In genomic region chr12:52007158-52007921, GRCh38 we compare ENCODE assay signal across 8 cellular contexts. TPM values are rescaled to one million over a fixed set of nuclear protein-coding genes. Genes with fewer than 3 reads are reported as not detected.
DNase-seq lines count a peak whose midpoint lies in the region; ATAC-seq and TF ChIP-seq lines count a peak whose summit lies in the region.

No MANE protein-coding gene starts in this region.

- H4K20me1 ChIP-seq in BLaER1: peaks cover 25% of the 10 kb centered on the region

- H3K9ac ChIP-seq in BLaER1: peak overlapping the region; percentile 88

- DNase-seq in astrocyte of the hippocampus (ENCODE audit: low read depth, low spot score): peak; percentile 39
- DNase-seq in left kidney (ENCODE audit: low read depth, low spot score): peak; percentile 57
- DNase-seq in stimulated activated CD8-positive, alpha-beta memory T cell treated with anti-CD3 and anti-CD28 coated beads, Interleukin-12 subunit alpha, Interleukin-12 subunit beta, amount 100 ng/mL, for 1 hour (ENCODE audit: low read depth): peak; percentile 25
- DNase-seq in Calu3: no peak
- DNase-seq in NOMO-1 (lab: John Stamatoyannopoulos, UW; ENCODE audit: unreplicated experiment in 2 of 2): no peak

- peak overlapping the region; percentile 83 for H3K27ac ChIP-seq in BLaER1

- peak overlapping the region; percentile 90 for H3K4me3 ChIP-seq in BLaER1

- no peaks in the 10 kb centered on the region for H3K9me3 ChIP-seq in BLaER1

- H3K4me2 ChIP-seq in BLaER1: peak overlapping the region; percentile 92

- BruUV-seq in Calu3 (replicated peaks; lab: Mats Ljungman, UMichigan): no TSS peak

- peaks cover 15% of the 10 kb centered on the region for H3K27me3 ChIP-seq in BLaER1

- no peak overlapping the region for H3K27ac Mint-ChIP-seq in Calu3 (ENCODE audit: unreplicated experiment)

- H3K9me3 Mint-ChIP-seq in Calu3 (ENCODE audit: low read depth, unreplicated experiment): no peaks in the 10 kb centered on the region

- intact Hi-C loops in Calu3 (cut with micrococcal nuclease; ENCODE audit: unreplicated experiment): no loop called here

- no peak for TF ChIP-seq CTCF in Calu3 (IDR thresholded peaks at IDR 0.05; ENCODE audit: unreplicated experiment)

- H3K36me3 ChIP-seq in BLaER1: peaks cover 20% of the 10 kb centered on the region

- no peak overlapping the region for H3K4me3 Mint-ChIP-seq in Calu3 (ENCODE audit: low read depth, unreplicated experiment)

- peak; percentile 13 for ATAC-seq in SK-N-SH treated with all-trans-retinoic acid at 6 μM for 48 hours
- ATAC-seq in HG03095 (IDR thresholded peaks at IDR 0.05; ENCODE audit: unreplicated experiment): no peak

- H3K4me1 ChIP-seq in BLaER1: peaks cover 79% of the 10 kb centered on the region

- H3K36me3 Mint-ChIP-seq in Calu3 (ENCODE audit: insufficient read depth, unreplicated experiment): no peaks in the 10 kb centered on the region

- H3K4me1 Mint-ChIP-seq in Calu3 (ENCODE audit: low read depth, unreplicated experiment): no peaks in the 10 kb centered on the region

- CTCF ChIA-PET in Calu3 (lab: Charles Lee): interaction anchor here (0.6 to 1.0 kb wide), 2 partner anchors 16 to 17 kb away, joined by 3 to 4 read pairs; no protein-coding TSS in a partner anchor

- H3K27me3 Mint-ChIP-seq in Calu3 (ENCODE audit: unreplicated experiment): peaks cover 15% of the 10 kb centered on the region

TF ChIP-seq in SK-N-SH treated with all-trans-retinoic acid at 6 μM for 48 hours, 23 proteins besides CTCF, POLR2A, EP300 and RAD21:
- TF ChIP-seq PPARA (CRISPR knock-in tag; IDR thresholded peaks at IDR 0.05; ENCODE audit: borderline replicate concordance) (no peak), ISL1 (CRISPR knock-in tag; IDR thresholded peaks at IDR 0.05) (no peak), SNAI2 (CRISPR knock-in tag; IDR thresholded peaks at IDR 0.05) (no peak)

RNA-seq across cellular contexts. Expression of gene TAMALIN, which starts 0.6 kb away (rescaled TPM):
- 0.34 TPM in 1 of 2 replicates, not detected in the other for total RNA-seq in Calu3 (2022)

RNA-seq across cellular contexts. Expression of gene NR4A1, which starts 43.9 kb away (rescaled TPM):
- 18.0 and 18.9 TPM in 2 replicates for total RNA-seq in Calu3 (2022)

RNA-seq across cellular contexts. Expression of gene ACVR1B, which starts 55.8 kb away (rescaled TPM):
- 16.3 and 17.3 TPM in 2 replicates for total RNA-seq in Calu3 (2022)

Comparison
In these comparisons a context has a peak if more than half of its experiments do, and no peak if none do; other contexts are left out.
1. DNase-seq: peak in astrocyte of the hippocampus (single experiment), left kidney (single experiment) and stimulated activated CD8-positive, alpha-beta memory T cell treated with anti-CD3 and anti-CD28 coated beads, Interleukin-12 subunit alpha, Interleukin-12 subunit beta, amount 100 ng/mL, for 1 hour (single experiment); none in Calu3 (single experiment) and NOMO-1 (0 of 2).